ENCODE assay signal across 13 cellular contexts in the genomic region with DNA sequence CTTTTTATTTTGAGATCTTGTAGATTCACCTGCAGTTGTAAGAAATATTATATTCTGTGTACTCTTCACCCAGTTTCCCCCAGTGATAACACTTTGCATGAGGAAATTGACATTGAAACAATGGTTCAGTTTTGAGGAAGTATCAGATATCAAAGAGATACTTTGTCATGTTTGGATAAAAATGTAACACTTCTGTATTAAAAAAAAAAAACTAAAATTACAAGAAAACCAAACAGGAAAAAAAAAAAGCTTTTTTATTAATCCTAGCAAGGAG.
A peak's percentile ranks its signal among the peaks of the same experiment; 100 is the strongest.
DNase-seq lines count a peak whose midpoint lies in the region; ATAC-seq, FAIRE-seq and TF ChIP-seq lines count a peak whose summit lies in the region.
"Had no signal": no experiment of that assay in that cellular context is flagged by ENCODE, and none has a peak within 500 bp of the region (broad histone marks: within the 10 kb centered on the region; RNA-seq: fewer than 3 reads in every experiment).

No MANE protein-coding gene starts in this region.

- peak overlapping the region; percentile 64 to 75 (median 71) for H3K4me3 Mint-ChIP-seq in T-cell
- peak overlapping the region in 9 of 10 donors; percentile 68 to 87 (median 75) for H3K4me3 Mint-ChIP-seq in naive thymus-derived CD4-positive, alpha-beta T cell
- H3K4me3 Mint-ChIP-seq: brain had no signal

- no peaks in the 10 kb centered on the region for H3K27me3 ChIP-seq in naive thymus-derived CD4-positive, alpha-beta T cell (ENCODE audit: control insufficient read depth in 2 of 2, insufficient read depth in 2 of 2, low read length in 2 of 2)
- H3K27me3 ChIP-seq: pancreas had no signal

- no peak for FAIRE-seq in H54 (lab: Jason Lieb, UNC)
- FAIRE-seq: A204.1, pancreas had no signal

- peak overlapping the region; percentile 94 for H3K27ac ChIP-seq in naive thymus-derived CD4-positive, alpha-beta T cell (ENCODE audit: low read depth, low read length)
- H3K27ac ChIP-seq: pancreas had no signal

- H3K9me3 ChIP-seq in naive thymus-derived CD4-positive, alpha-beta T cell (ENCODE audit: control insufficient read depth in 2 of 3, low read length in 3 of 3) = no peaks in the 10 kb centered on the region
- H3K9me3 ChIP-seq: pancreas had no signal

- peaks cover 3% of the 10 kb centered on the region for H3K36me3 Mint-ChIP-seq in T-cell
- H3K36me3 Mint-ChIP-seq in naive thymus-derived CD4-positive, alpha-beta T cell = peaks cover 0 to 18% (median 0%) of the 10 kb centered on the region in 5 donors
- H3K36me3 Mint-ChIP-seq: brain had no signal

- H3K4me1 ChIP-seq in naive thymus-derived CD4-positive, alpha-beta T cell (ENCODE audit: control insufficient read depth in 2 of 2, insufficient read depth in 2 of 2, low read length in 2 of 2) = peaks cover 85 to 91% of the 10 kb centered on the region in 2 donors

- no peak for TF ChIP-seq POLR2A in H54 (IDR thresholded peaks at IDR 0.05; ENCODE audit: low read depth, low read length)

- no peaks in the 10 kb centered on the region for H3K27me3 Mint-ChIP-seq in T-cell
- H3K27me3 Mint-ChIP-seq in naive thymus-derived CD4-positive, alpha-beta T cell = no peaks in the 10 kb centered on the region
- H3K27me3 Mint-ChIP-seq: brain had no signal

- CTCF ChIA-PET in T-cell (lab: Charles Lee) = interaction anchor here in 1 of 2 donors (0.9 to 5.1 kb wide), 11 partner anchors 16 to 204 kb away, joined by 4 to 22 read pairs (median 5); a partner anchor contains a TSS
- CTCF ChIA-PET in naive thymus-derived CD4-positive, alpha-beta T cell (lab: Charles Lee) = interaction anchor here (0.7 to 2.3 kb wide), 11 partner anchors 46 to 1144 kb away, joined by 3 to 10 read pairs (median 3); no protein-coding TSS in a partner anchor

- ATAC-seq in HG02610 (IDR thresholded peaks at IDR 0.05; ENCODE audit: unreplicated experiment) (peak; percentile 19), T-cell (replicated peaks in 1 of 4) (no peak), HG02642 (IDR thresholded peaks at IDR 0.05; ENCODE audit: poor library complexity, unreplicated experiment) (no peak)
- no peak for ATAC-seq in naive thymus-derived CD4-positive, alpha-beta T cell

- peak; percentile 32 for DNase-seq in SKM-1 treated with dmso at 0.1 percent for 144 hours (lab: John Stamatoyannopoulos, UW; ENCODE audit: unreplicated experiment)
- DNase-seq in SKM-1 (lab: John Stamatoyannopoulos, UW; ENCODE audit: unreplicated experiment) = no peak
- DNase-seq in T-cell = no peak
- no peak for DNase-seq in naive thymus-derived CD4-positive, alpha-beta T cell
- DNase-seq in NCI-H2081 treated with DMSO at 0.1 percent for 48 hours (lab: John Stamatoyannopoulos, UW) = no peak
- DNase-seq in H54 (ENCODE audit: insufficient read length, low spot score) = no peak
- DNase-seq: mammary epithelial cell, pancreas, SHP77 had no signal

- intact Hi-C loops in naive thymus-derived CD4-positive, alpha-beta T cell (cut with micrococcal nuclease) = loop anchor here (1.0 to 10.0 kb wide), 19 partner anchors 8 to 438 kb away; a partner anchor contains a TSS

- no peaks in the 10 kb centered on the region for H3K36me3 ChIP-seq in naive thymus-derived CD4-positive, alpha-beta T cell (ENCODE audit: control insufficient read depth in 2 of 3, insufficient read depth in 3 of 3, low read length in 3 of 3)
- H3K36me3 ChIP-seq: pancreas had no signal

- H3K4me3 ChIP-seq in naive thymus-derived CD4-positive, alpha-beta T cell (ENCODE audit: low read length) = no peak overlapping the region
- H3K4me3 ChIP-seq: pancreas had no signal

- POLR2A ChIA-PET in T-cell (lab: Charles Lee) = interaction anchor here (0.6 to 5.3 kb wide), 27 partner anchors 16 to 951 kb away, joined by 3 to 53 read pairs (median 5); a partner anchor contains a TSS
- POLR2A ChIA-PET in naive thymus-derived CD4-positive, alpha-beta T cell (lab: Charles Lee) = interaction anchor here (0.6 to 12.4 kb wide), 18 partner anchors 9 to 203 kb away, joined by 3 to 270 read pairs (median 7); a partner anchor contains a TSS

- H3K4me1 Mint-ChIP-seq in T-cell = peaks cover 90 to 94% (median 94%) of the 10 kb centered on the region in 3 donors
- peaks cover 70 to 98% (median 92%) of the 10 kb centered on the region in 7 donors for H3K4me1 Mint-ChIP-seq in naive thymus-derived CD4-positive, alpha-beta T cell

- peak overlapping the region; percentile 91 to 99 for H3K27ac Mint-ChIP-seq in T-cell
- peak overlapping the region; percentile 92 to 100 (median 99) for H3K27ac Mint-ChIP-seq in naive thymus-derived CD4-positive, alpha-beta T cell

- H3K9me3 Mint-ChIP-seq in T-cell = no peaks in the 10 kb centered on the region
- H3K9me3 Mint-ChIP-seq in naive thymus-derived CD4-positive, alpha-beta T cell = peaks cover 0 to 16% (median 0%) of the 10 kb centered on the region in 11 donors
